In genomic region chr20:44609511-44610312, GRCh38 we compare ENCODE assay signal across 8 cellular contexts. TPM values are rescaled to one million over a fixed set of nuclear protein-coding genes. Genes with fewer than 3 reads are reported as not detected.
DNase-seq lines count a peak whose midpoint lies in the region; ATAC-seq and TF ChIP-seq lines count a peak whose summit lies in the region.

No MANE protein-coding gene starts in this region.

- H2AFZ ChIP-seq in Loucy (ENCODE audit: low read length) = peak overlapping the region; percentile 36; the same call in 1 of the 2 replicates
- H2AFZ ChIP-seq in neuron (ENCODE audit: low read depth, low read length) = peak overlapping the region; percentile 12

- H3K9me2 ChIP-seq in Loucy (replicated peaks; ENCODE audit: low read depth, low read length) = no peaks in the 10 kb centered on the region

- H3F3A ChIP-seq in Loucy (ENCODE audit: low read depth) = no peaks in the 10 kb centered on the region

- no peaks in the 10 kb centered on the region for H4K20me1 ChIP-seq in Loucy (ENCODE audit: insufficient read depth, low read length, poor library complexity, severe bottlenecking)

- H3K79me2 ChIP-seq in Loucy (ENCODE audit: insufficient read depth, low read length) = peaks cover 3% of the 10 kb centered on the region; the same call in 1 of the 2 replicates

- H3K4me3 ChIP-seq in Loucy (ENCODE audit: low read length, poor library complexity, severe bottlenecking) = peak overlapping the region; percentile 58
- H3K4me3 ChIP-seq in RWPE2 (ENCODE audit: severe bottlenecking) = no peak overlapping the region
- no peak overlapping the region for H3K4me3 ChIP-seq in fibroblast of villous mesenchyme (ENCODE audit: low read depth, low read length)
- peak overlapping the region; percentile 23 for H3K4me3 ChIP-seq in neuron (ENCODE audit: low read length)
- peak overlapping the region; percentile 57 to 68 for H3K4me3 ChIP-seq in stomach smooth muscle (ENCODE audit: low read length in 2 of 2)

- H3K4me1 ChIP-seq in Loucy (ENCODE audit: insufficient read depth, low read length, poor library complexity, severe bottlenecking) = peaks cover 13% of the 10 kb centered on the region
- H3K4me1 ChIP-seq in RWPE2 (ENCODE audit: insufficient read depth, poor library complexity, severe bottlenecking) = peaks cover 5% of the 10 kb centered on the region
- H3K4me1 ChIP-seq in neuron (ENCODE audit: insufficient read depth, low read length) = peaks cover 12% of the 10 kb centered on the region
- peaks cover 21% of the 10 kb centered on the region for H3K4me1 ChIP-seq in stomach smooth muscle (ENCODE audit: control insufficient read depth, insufficient read depth, low read length)

- H3K9ac ChIP-seq in Loucy (ENCODE audit: low read depth, low read length, poor library complexity, severe bottlenecking) = peak overlapping the region; percentile 43
- H3K9ac ChIP-seq in stomach smooth muscle (ENCODE audit: low read length in 2 of 2) = peak overlapping the region; percentile 50 to 68

- H3K27ac ChIP-seq in RWPE2 (ENCODE audit: poor library complexity, severe bottlenecking) = no peak overlapping the region
- peak overlapping the region; percentile 82 for H3K27ac ChIP-seq in stomach smooth muscle (ENCODE audit: low read length)

- H3K36me3 ChIP-seq in Loucy (ENCODE audit: insufficient read depth, low read length) = peaks cover 14% of the 10 kb centered on the region; the same call in 1 of the 2 replicates
- 0 out of 2 replicates have a peak, but pooled peaks cover 4% of the 10 kb centered on the region for H3K36me3 ChIP-seq in RWPE2 (ENCODE audit: low read depth)
- H3K36me3 ChIP-seq in neuron (ENCODE audit: insufficient read depth, low read length) = peaks cover 2% of the 10 kb centered on the region
- H3K36me3 ChIP-seq in stomach smooth muscle (ENCODE audit: control insufficient read depth in 2 of 2, insufficient read depth in 2 of 2, low read length in 2 of 2) = peaks cover 3 to 6% of the 10 kb centered on the region in 2 donors

- peak overlapping the region; percentile 70 for H3K4me2 ChIP-seq in Loucy (ENCODE audit: low read depth, low read length, poor library complexity, severe bottlenecking)

- in situ Hi-C loops in Caki2 (cut with HindIII; ENCODE audit: low pct_unique_long_range_greater_than_20kb, low sequenced_read_pairs) = loop anchor here (10.0 kb wide), 1 partner anchor 215 kb away; no protein-coding TSS in a partner anchor

- H3K9me3 ChIP-seq in Loucy (ENCODE audit: insufficient read depth, low read depth, low read length) = no peaks in the 10 kb centered on the region
- no peaks in the 10 kb centered on the region for H3K9me3 ChIP-seq in RWPE2 (ENCODE audit: severe bottlenecking)
- no peaks in the 10 kb centered on the region for H3K9me3 ChIP-seq in neuron (ENCODE audit: low read length)
- no peaks in the 10 kb centered on the region for H3K9me3 ChIP-seq in stomach smooth muscle (ENCODE audit: control insufficient read depth in 2 of 2, low read length in 2 of 2)

- ATAC-seq in GM21576 (IDR thresholded peaks at IDR 0.05; ENCODE audit: unreplicated experiment) (peak; percentile 81), RWPE2 (ENCODE audit: low read depth) (peak; percentile 97)

- DNase-seq in Caki2 (ENCODE audit: low read depth) = peak; percentile 90
- DNase-seq in RWPE2 (ENCODE audit: low spot score) = peak; percentile 96
- peak; percentile 41 for DNase-seq in activated gamma-delta T cell (lab: John Stamatoyannopoulos, UW)
- peak; percentile 87 for DNase-seq in fibroblast of villous mesenchyme (ENCODE audit: low read depth)

- H3K27me3 ChIP-seq in Loucy (ENCODE audit: insufficient read depth, low read length, poor library complexity, severe bottlenecking) (no peaks in the 10 kb centered on the region), RWPE2 (ENCODE audit: insufficient read depth, poor library complexity, severe bottlenecking) (no peaks in the 10 kb centered on the region), neuron (ENCODE audit: insufficient read depth, low read length) (no peaks in the 10 kb centered on the region), stomach smooth muscle (ENCODE audit: control insufficient read depth in 1 of 2, insufficient read depth in 2 of 2, low read length in 2 of 2) (no peaks in the 10 kb centered on the region)

- TF ChIP-seq CTCF in Loucy (conservative IDR thresholded peaks at IDR 0.05; ENCODE audit: low read length) = peak; percentile 98
- peak; percentile 100 for TF ChIP-seq CTCF in RWPE2 (IDR thresholded peaks at IDR 0.05; ENCODE audit: poor library complexity, severe bottlenecking)
- TF ChIP-seq CTCF in fibroblast of villous mesenchyme (IDR thresholded peaks at IDR 0.05; ENCODE audit: insufficient read depth, low read depth, low read length) = peak; percentile 99

RNA-seq across cellular contexts. Expression of gene PKIG, which starts 27.3 kb away (rescaled TPM):
- 38.5 and 58.1 TPM in 2 replicates for total RNA-seq in Caki2 (2014; rRNA removed; shearing (Covaris generic); ENCODE audit: low replicate concordance)
- 160 and 220 TPM in 2 replicates for total RNA-seq in fibroblast of villous mesenchyme

RNA-seq across cellular contexts. Expression of gene ADA, which starts 41.8 kb away (rescaled TPM):
- total RNA-seq in Caki2 (2014; rRNA removed; shearing (Covaris generic); ENCODE audit: low replicate concordance) = 33.6 and 102 TPM in 2 replicates
- 6.4 and 10.4 TPM in 2 replicates for total RNA-seq in fibroblast of villous mesenchyme

Comparison
In these comparisons a context has a peak if more than half of its experiments do, and no peak if none do; other contexts are left out.
1. DNase-seq: peak in every context shown above with its lines; median percentile 96 in RWPE2; 90 in Caki2; 87 in fibroblast of villous mesenchyme; 41 in activated gamma-delta T cell.
2. H3K4me3 ChIP-seq: peak in Loucy (single experiment), neuron (single experiment) and stomach smooth muscle (2 of 2); none in RWPE2 (single experiment) and fibroblast of villous mesenchyme (single experiment).
3. Peak in every context shown above with its lines, with median percentiles within 50 percentile points of each other: CTCF ChIP-seq.